In genomic region chr15:31328425-31328998, GRCh38 we compare ENCODE assay signal across 8 cellular contexts. TPM values are rescaled to one million over a fixed set of nuclear protein-coding genes. Genes with fewer than 3 reads are reported as not detected.
A peak's percentile ranks its signal among the peaks of the same experiment; 100 is the strongest.
DNase-seq lines count a peak whose midpoint lies in the region; ATAC-seq and TF ChIP-seq lines count a peak whose summit lies in the region.

No MANE protein-coding gene starts in this region.

- 0 out of 2 replicates have a peak, but pooled peaks have one; percentile 9 for TF ChIP-seq POLR2A in Raji (IDR thresholded peaks at IDR 0.05; ENCODE audit: insufficient read depth, low read depth, low read length)

- no peak for ATAC-seq in GM18861 (IDR thresholded peaks at IDR 0.05; ENCODE audit: unreplicated experiment)
- ATAC-seq in GM18909 (IDR thresholded peaks at IDR 0.05; ENCODE audit: poor library complexity, unreplicated experiment) = no peak

- peaks cover 18% of the 10 kb centered on the region for H3K36me3 Mint-ChIP-seq in activated naive CD8-positive, alpha-beta T cell treated with anti-CD3 and anti-CD28 coated beads for 36 hours

- peaks cover 61% of the 10 kb centered on the region for H3K4me1 Mint-ChIP-seq in activated naive CD8-positive, alpha-beta T cell treated with anti-CD3 and anti-CD28 coated beads for 36 hours

- no peaks in the 10 kb centered on the region for H3K9me3 Mint-ChIP-seq in activated naive CD8-positive, alpha-beta T cell treated with anti-CD3 and anti-CD28 coated beads for 36 hours

- H3K27me3 Mint-ChIP-seq in activated naive CD8-positive, alpha-beta T cell treated with anti-CD3 and anti-CD28 coated beads for 36 hours = no peaks in the 10 kb centered on the region

- peak overlapping the region; percentile 49 for H3K4me3 ChIP-seq in iPS-11a (ENCODE audit: low read depth, low read length)

- DNase-seq in DMS53 (lab: John Stamatoyannopoulos, UW) (peak; percentile 74), DMS53 treated with DMSO at 0.1 percent for 48 hours (lab: John Stamatoyannopoulos, UW; ENCODE audit: unreplicated experiment) (no peak)
- peak; percentile 86 for DNase-seq in activated naive CD8-positive, alpha-beta T cell treated with anti-CD3 and anti-CD28 coated beads for 36 hours
- peak; percentile 50 to 76 (median 60) for DNase-seq in stimulated activated CD4-positive, alpha-beta T cell treated with anti-CD3 and anti-CD28 coated beads, Interleukin-1b, Interleukin-23, amount 100 ng/mL, for 24 hours (ENCODE audit: low read depth in 4 of 4, low spot score in 1 of 4)

- H3K4me3 Mint-ChIP-seq in activated naive CD8-positive, alpha-beta T cell treated with anti-CD3 and anti-CD28 coated beads for 36 hours = peak overlapping the region; percentile 93

- peak overlapping the region; percentile 85 for H3K27ac Mint-ChIP-seq in activated naive CD8-positive, alpha-beta T cell treated with anti-CD3 and anti-CD28 coated beads for 36 hours

RNA-seq across cellular contexts. Expression of gene KLF13, which starts 1.9 kb away (rescaled TPM):
- 100 to 1,000 TPM; 110 to 111 TPM for total RNA-seq in activated naive CD8-positive, alpha-beta T cell treated with anti-CD3 and anti-CD28 coated beads for 36 hours
